ENCODE assay signal across 1 cellular context in genomic region chr19:19530889-19531288, GRCh38.
TF ChIP-seq lines count a peak whose summit lies in the region.

No MANE protein-coding gene starts in this region.

TF ChIP-seq in A549, 52 proteins besides CTCF, POLR2A, EP300 and RAD21:
- no peak for TF ChIP-seq CBX2 (IDR thresholded peaks at IDR 0.05; ENCODE audit: borderline replicate concordance, low read depth)
- TF ChIP-seq ZFP36 (IDR thresholded peaks at IDR 0.05; ENCODE audit: borderline replicate concordance, partially characterized antibody) = peak; percentile 69
- no peak for TF ChIP-seq BHLHE40 (IDR thresholded peaks at IDR 0.05; ENCODE audit: low read depth, low read length)
